In genomic region chr15:63970723-63971426, GRCh38 we compare ENCODE assay signal across 8 cellular contexts.
DNase-seq lines count a peak whose midpoint lies in the region; ATAC-seq and TF ChIP-seq lines count a peak whose summit lies in the region.

No MANE protein-coding gene starts in this region.

- ATAC-seq in Right ventricle myocardium superior (ENCODE audit: poor library complexity), result no peak
- ATAC-seq in HG03039 (IDR thresholded peaks at IDR 0.05; ENCODE audit: unreplicated experiment), result peak; percentile 92

- no peaks in the 10 kb centered on the region for H3K9me3 Mint-ChIP-seq in activated T-helper 1 cell treated with anti-CD3 and anti-CD28 coated beads, Interleukin-12 subunit alpha, Interleukin-12 subunit beta, Interleukin-2, Interleukin-4 antibody, amounts not matched to agents 30 ng/mL and 10 ng/mL and 1 ng/mL, durations not matched to agents 14 hours and 24 hours and 36 hours

- no peak overlapping the region for H3K4me3 ChIP-seq in right atrium auricular region

- peak overlapping the region; percentile 100 for H3K27ac Mint-ChIP-seq in activated T-helper 1 cell treated with anti-CD3 and anti-CD28 coated beads, Interleukin-12 subunit alpha, Interleukin-12 subunit beta, Interleukin-2, Interleukin-4 antibody, amounts not matched to agents 30 ng/mL and 10 ng/mL and 1 ng/mL, durations not matched to agents 14 hours and 24 hours and 36 hours

- H3K27me3 Mint-ChIP-seq in activated T-helper 1 cell treated with anti-CD3 and anti-CD28 coated beads, Interleukin-12 subunit alpha, Interleukin-12 subunit beta, Interleukin-2, Interleukin-4 antibody, amounts not matched to agents 30 ng/mL and 10 ng/mL and 1 ng/mL, durations not matched to agents 14 hours and 24 hours and 36 hours (ENCODE audit: insufficient read depth), result no peaks in the 10 kb centered on the region

- peaks cover 7% of the 10 kb centered on the region for H3K36me3 ChIP-seq in right atrium auricular region

- no peaks in the 10 kb centered on the region for H3K27me3 ChIP-seq in right atrium auricular region

- H3K4me1 ChIP-seq in right atrium auricular region, result peaks cover 0 to 63% of the 10 kb centered on the region in 2 donors

- H3K36me3 Mint-ChIP-seq in activated T-helper 1 cell treated with anti-CD3 and anti-CD28 coated beads, Interleukin-12 subunit alpha, Interleukin-12 subunit beta, Interleukin-2, Interleukin-4 antibody, amounts not matched to agents 30 ng/mL and 10 ng/mL and 1 ng/mL, durations not matched to agents 14 hours and 24 hours and 36 hours (ENCODE audit: low read depth), result peaks cover 11% of the 10 kb centered on the region

- H3K9me3 ChIP-seq in right atrium auricular region, result no peaks in the 10 kb centered on the region

- intact Hi-C loops in Right ventricle myocardium superior (cut with DNase I), result no loop called here
- intact Hi-C loops in activated T-helper 1 cell treated with anti-CD3 and anti-CD28 coated beads, Interleukin-12 subunit alpha, Interleukin-12 subunit beta, Interleukin-2, Interleukin-4 antibody, amounts not matched to agents 30 ng/mL and 10 ng/mL and 1 ng/mL, durations not matched to agents 14 hours and 24 hours and 36 hours (cut with micrococcal nuclease), result loop anchor here (1.0 to 5.0 kb wide), 7 partner anchors 15 to 78 kb away; partner anchors contain the start of gene DAPK2

- H3K4me3 Mint-ChIP-seq in activated T-helper 1 cell treated with anti-CD3 and anti-CD28 coated beads, Interleukin-12 subunit alpha, Interleukin-12 subunit beta, Interleukin-2, Interleukin-4 antibody, amounts not matched to agents 30 ng/mL and 10 ng/mL and 1 ng/mL, durations not matched to agents 14 hours and 24 hours and 36 hours, result peak overlapping the region; percentile 77

- H3K27ac ChIP-seq in right atrium auricular region (peak overlapping the region; percentile 81 to 89), caudate nucleus (ENCODE audit: low read depth, low read length) (no peak overlapping the region)

- DNase-seq in right atrium auricular region (ENCODE audit: low spot score) (peak; percentile 21), Right ventricle myocardium superior (no peak), caudate nucleus (lab: John Stamatoyannopoulos, UW) (no peak), NCI-H524 treated with DMSO at 0.1 percent for 48 hours (lab: John Stamatoyannopoulos, UW) (no peak), NCI-H446 (lab: John Stamatoyannopoulos, UW) (no peak)
- DNase-seq in activated T-helper 1 cell treated with anti-CD3 and anti-CD28 coated beads, Interleukin-12 subunit alpha, Interleukin-12 subunit beta, Interleukin-2, Interleukin-4 antibody, amounts not matched to agents 30 ng/mL and 10 ng/mL and 1 ng/mL, durations not matched to agents 14 hours and 24 hours and 36 hours (ENCODE audit: low spot score), result peak; percentile 27
- peak in 2 of 3 donors; percentile 10 to 20 for DNase-seq in stimulated activated CD4-positive, alpha-beta T cell treated with anti-CD3 and anti-CD28 coated beads, TNF-alpha, amount 100 ng/mL, for 48 hours (ENCODE audit: low read depth in 3 of 3)

- TF ChIP-seq CTCF in right atrium auricular region (IDR thresholded peaks at IDR 0.05), result no peak

- peaks cover 56% of the 10 kb centered on the region for H3K4me1 Mint-ChIP-seq in activated T-helper 1 cell treated with anti-CD3 and anti-CD28 coated beads, Interleukin-12 subunit alpha, Interleukin-12 subunit beta, Interleukin-2, Interleukin-4 antibody, amounts not matched to agents 30 ng/mL and 10 ng/mL and 1 ng/mL, durations not matched to agents 14 hours and 24 hours and 36 hours (ENCODE audit: low read depth)

Comparison
In these comparisons a context has a peak if more than half of its experiments do, and no peak if none do; other contexts are left out.
1. DNase-seq: peak in right atrium auricular region (single experiment), activated T-helper 1 cell treated with anti-CD3 and anti-CD28 coated beads, Interleukin-12 subunit alpha, Interleukin-12 subunit beta, Interleukin-2, Interleukin-4 antibody, amounts not matched to agents 30 ng/mL and 10 ng/mL and 1 ng/mL, durations not matched to agents 14 hours and 24 hours and 36 hours (single experiment) and stimulated activated CD4-positive, alpha-beta T cell treated with anti-CD3 and anti-CD28 coated beads, TNF-alpha, amount 100 ng/mL, for 48 hours (2 of 3); none in Right ventricle myocardium superior (single experiment), caudate nucleus (0 of 61), NCI-H524 treated with DMSO at 0.1 percent for 48 hours (single experiment) and NCI-H446 (0 of 2).